ENCODE assay signal across 8 cellular contexts in genomic region chr2:169694894-169695260, GRCh38.
DNase-seq lines count a peak whose midpoint lies in the region; ATAC-seq, FAIRE-seq and TF ChIP-seq lines count a peak whose summit lies in the region.

No MANE protein-coding gene starts in this region.

- FAIRE-seq in D721Med (lab: Jason Lieb, UNC), result peak; percentile 75

- H3K4me3 ChIP-seq in parathyroid adenoma (ENCODE audit: low read depth, low read length), result peak overlapping the region; percentile 94

- no peaks in the 10 kb centered on the region for H3K27me3 ChIP-seq in parathyroid adenoma (ENCODE audit: control insufficient read depth, insufficient read depth, low read length)

- H3K4me1 ChIP-seq in parathyroid adenoma, result no peaks in the 10 kb centered on the region

- in situ Hi-C loops in KBM-7 (cut with MboI; ENCODE audit: low pct_unique_long_range_greater_than_20kb, low sequenced_read_pairs), result no loop called here

- H3K79me2 ChIP-seq in parathyroid adenoma, result no peaks in the 10 kb centered on the region

- no peak for ATAC-seq in GM21367 (IDR thresholded peaks at IDR 0.05; ENCODE audit: unreplicated experiment)
- ATAC-seq in HG03442 (IDR thresholded peaks at IDR 0.05; ENCODE audit: unreplicated experiment), result no peak
- no peak for ATAC-seq in HG03378 (IDR thresholded peaks at IDR 0.05; ENCODE audit: unreplicated experiment)

- H3K27ac ChIP-seq in epithelial cell of prostate, result peak overlapping the region; percentile 42
- H3K27ac ChIP-seq in parathyroid adenoma, result peak overlapping the region; percentile 94

- TF ChIP-seq CTCF in D721Med (IDR thresholded peaks at IDR 0.05; ENCODE audit: insufficient read depth, missing control alignments) (no peak), parathyroid adenoma (IDR thresholded peaks at IDR 0.05) (no peak)

- no peaks in the 10 kb centered on the region for H3K36me3 ChIP-seq in parathyroid adenoma (ENCODE audit: control insufficient read depth, insufficient read depth, low read length)

- peak overlapping the region; percentile 90 for H2AFZ ChIP-seq in parathyroid adenoma

- DNase-seq in D721Med (ENCODE audit: insufficient read length, low spot score) (no peak), OCI-M1 (lab: John Stamatoyannopoulos, UW) (peak; percentile 46), epithelial cell of prostate (ENCODE audit: low read depth, low spot score) (no peak), KBM-7 (no peak)

- H3K9ac ChIP-seq in parathyroid adenoma, result peak overlapping the region; percentile 82

- H3K9me3 ChIP-seq in parathyroid adenoma (ENCODE audit: control insufficient read depth, low read length), result no peaks in the 10 kb centered on the region

- peak overlapping the region; percentile 83 for H3K4me2 ChIP-seq in parathyroid adenoma (ENCODE audit: low read length)
